ENCODE assay signal across 8 cellular contexts in genomic region chr7:149495785-149496641, GRCh38.
A peak's percentile ranks its signal among the peaks of the same experiment; 100 is the strongest.
DNase-seq lines count a peak whose midpoint lies in the region.

No MANE protein-coding gene starts in this region.

- peaks cover 6% of the 10 kb centered on the region for H3K27me3 ChIP-seq in iPS-15b (ENCODE audit: control insufficient read depth, insufficient read depth, low read length)

- DNase-seq in DMS79 (lab: John Stamatoyannopoulos, UW) (peak; percentile 45), NCI-H1092 (lab: John Stamatoyannopoulos, UW) (peak; percentile 16), anterior cingulate cortex (lab: John Stamatoyannopoulos, UW) (peak in 38 of 58 donors; percentile 9 to 74 (median 32)), skeletal muscle cell (ENCODE audit: low read depth) (peak; percentile 58), hepatic stellate cell (ENCODE audit: low spot score) (no peak)
- no peak for DNase-seq in central memory CD4-positive, alpha-beta T cell
- no peak for DNase-seq in activated effector memory CD4-positive, alpha-beta T cell treated with Interleukin-2 at 50 U/mL for 16 hours

- H3K9me3 ChIP-seq in iPS-15b (ENCODE audit: control insufficient read depth, insufficient read depth, low read length): no peaks in the 10 kb centered on the region

- H3K9ac ChIP-seq in iPS-15b (ENCODE audit: low read depth, low read length): peak overlapping the region; percentile 47

- H3K4me1 ChIP-seq in iPS-15b (ENCODE audit: control insufficient read depth, insufficient read depth, low read length): no peaks in the 10 kb centered on the region

- peaks cover 16% of the 10 kb centered on the region for H3K36me3 ChIP-seq in iPS-15b (ENCODE audit: control insufficient read depth, insufficient read depth, low read length)

- H3K4me3 ChIP-seq in iPS-15b (ENCODE audit: low read depth, low read length): no peak overlapping the region
- peak overlapping the region; percentile 76 for H3K4me3 ChIP-seq in skeletal muscle cell (ENCODE audit: low read depth, low read length)

Comparison
In these comparisons a context has a peak if more than half of its experiments do, and no peak if none do; other contexts are left out.
1. DNase-seq: peak in DMS79 (single experiment), NCI-H1092 (single experiment), anterior cingulate cortex (38 of 58) and skeletal muscle cell (single experiment); none in hepatic stellate cell (single experiment), central memory CD4-positive, alpha-beta T cell (single experiment) and activated effector memory CD4-positive, alpha-beta T cell treated with Interleukin-2 at 50 U/mL for 16 hours (single experiment).